Comparison of ENCODE assay signal across 8 cellular contexts in the genomic region with DNA sequence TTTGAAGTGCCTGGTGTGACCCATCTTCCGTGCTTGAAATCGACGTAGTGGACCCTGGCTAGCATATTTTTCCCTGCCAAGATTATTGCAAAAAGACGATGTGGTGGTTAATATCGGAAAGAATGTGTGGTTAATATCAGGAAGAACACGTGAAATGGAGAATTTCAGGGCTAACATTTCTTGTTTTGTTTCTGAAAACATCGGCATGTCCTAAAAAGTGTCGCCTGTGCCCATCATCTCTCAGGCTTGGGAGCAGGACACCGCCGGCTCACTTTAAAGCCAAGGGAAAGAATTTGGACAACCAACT. TPM values are rescaled to one million over a fixed set of nuclear protein-coding genes. Genes with fewer than 3 reads are reported as not detected.
DNase-seq lines count a peak whose midpoint lies in the region; ATAC-seq and TF ChIP-seq lines count a peak whose summit lies in the region.

No MANE protein-coding gene starts in this region.

- H3K27me3 ChIP-seq in HAP-1 (ENCODE audit: low read depth) = no peaks in the 10 kb centered on the region
- H3K27me3 ChIP-seq in spleen (replicated peaks in 1 of 7) = no peaks in the 10 kb centered on the region

- H3K27ac Mint-ChIP-seq in WTC11 (peak overlapping the region; percentile 95), glutamatergic neuron (ENCODE audit: unreplicated experiment) (peak overlapping the region; percentile 60)

- TF ChIP-seq POLR2A in spleen (IDR thresholded peaks at IDR 0.05) = no peak

- H3K4me1 Mint-ChIP-seq in WTC11 (peaks cover 33% of the 10 kb centered on the region), glutamatergic neuron (ENCODE audit: low read depth, unreplicated experiment) (peaks cover 4% of the 10 kb centered on the region)

- H3K4me1 ChIP-seq in HAP-1 (peaks cover 9% of the 10 kb centered on the region), spleen (peaks cover 6 to 42% (median 22%) of the 10 kb centered on the region in 6 donors)

- H3K27me3 Mint-ChIP-seq in WTC11 (ENCODE audit: low read depth) (peaks cover 10% of the 10 kb centered on the region), glutamatergic neuron (ENCODE audit: unreplicated experiment) (peaks cover 13% of the 10 kb centered on the region)

- TF ChIP-seq CTCF in WTC11 (IDR thresholded peaks at IDR 0.05) (no peak), glutamatergic neuron (IDR thresholded peaks at IDR 0.05; ENCODE audit: partially characterized antibody, unreplicated experiment) (no peak), spleen (IDR thresholded peaks at IDR 0.05 in 8 of 11, conservative IDR thresholded peaks at IDR 0.05 in 3 of 11) (no peak)

- in situ Hi-C loops in HAP-1 (cut with MboI; ENCODE audit: low sequenced_read_pairs) = no loop called here

- intact Hi-C loops in spleen (cut with DNase I; ENCODE audit: low total_unique reads) = no loop called here

- no peak for ATAC-seq in WTC11
- no peak for ATAC-seq in HG03354 (IDR thresholded peaks at IDR 0.05; ENCODE audit: poor library complexity, severe bottlenecking, unreplicated experiment)
- ATAC-seq in HG03378 (IDR thresholded peaks at IDR 0.05; ENCODE audit: unreplicated experiment) = no peak

- peak overlapping the region; percentile 84 for H3K4me3 ChIP-seq in HAP-1
- H3K4me3 ChIP-seq in spleen = peak overlapping the region in 7 of 8 donors; percentile 53 to 81 (median 60)

- H3K27ac ChIP-seq in spleen = peak overlapping the region; percentile 77 to 98 (median 96)

- CTCF ChIA-PET in WTC11 (lab: Charles Lee) = interaction anchor here (0.6 to 2.0 kb wide), 49 partner anchors 8 to 437 kb away, joined by 3 to 31 read pairs (median 4); a partner anchor contains a TSS

- 5 to 10% (median 8%) methylated on average over 10 of the region's 10 CpGs for WGBS in spleen, 5 donors

- POLR2A ChIA-PET in WTC11 (lab: Charles Lee) = interaction anchor here (0.5 to 1.4 kb wide), 13 partner anchors 12 to 451 kb away, joined by 3 to 11 read pairs (median 5); a partner anchor contains a TSS

- H3K36me3 ChIP-seq in HAP-1 (replicated peaks) (peaks cover 26% of the 10 kb centered on the region), spleen (peaks cover 0 to 12% (median 0%) of the 10 kb centered on the region in 6 donors)

- H3K9me3 ChIP-seq in HAP-1 (no peaks in the 10 kb centered on the region; the same call in 1 of the 2 replicates), spleen (no peaks in the 10 kb centered on the region)

- DNase-seq in HAP-1 (ENCODE audit: low spot score in 2 of 2) (no peak), WTC11 (ENCODE audit: low spot score) (no peak), glutamatergic neuron (no peak), spleen (no peak), dedifferentiated amniotic fluid mesenchymal stem cell (ENCODE audit: extremely low spot score) (no peak)
- no peak for DNase-seq in stimulated activated CD4-positive, alpha-beta T cell treated with anti-CD3 and anti-CD28 coated beads, Interleukin-2, amount 100 ng/mL, for 48 hours

- H3K4me3 Mint-ChIP-seq in WTC11 = peak overlapping the region; percentile 68
- H3K4me3 Mint-ChIP-seq in glutamatergic neuron (ENCODE audit: unreplicated experiment) = peak overlapping the region; percentile 82

- no peaks in the 10 kb centered on the region for H3K9me3 Mint-ChIP-seq in WTC11
- H3K9me3 Mint-ChIP-seq in glutamatergic neuron (ENCODE audit: unreplicated experiment) = peaks cover 11% of the 10 kb centered on the region

- H3K36me3 Mint-ChIP-seq in WTC11 = 0 out of 2 replicates have a peak, but pooled peaks cover 6% of the 10 kb centered on the region
- H3K36me3 Mint-ChIP-seq in glutamatergic neuron (ENCODE audit: unreplicated experiment) = no peaks in the 10 kb centered on the region

TF ChIP-seq in WTC11, 78 proteins besides CTCF, POLR2A, EP300 and RAD21:
- TF ChIP-seq, protein P1, sequence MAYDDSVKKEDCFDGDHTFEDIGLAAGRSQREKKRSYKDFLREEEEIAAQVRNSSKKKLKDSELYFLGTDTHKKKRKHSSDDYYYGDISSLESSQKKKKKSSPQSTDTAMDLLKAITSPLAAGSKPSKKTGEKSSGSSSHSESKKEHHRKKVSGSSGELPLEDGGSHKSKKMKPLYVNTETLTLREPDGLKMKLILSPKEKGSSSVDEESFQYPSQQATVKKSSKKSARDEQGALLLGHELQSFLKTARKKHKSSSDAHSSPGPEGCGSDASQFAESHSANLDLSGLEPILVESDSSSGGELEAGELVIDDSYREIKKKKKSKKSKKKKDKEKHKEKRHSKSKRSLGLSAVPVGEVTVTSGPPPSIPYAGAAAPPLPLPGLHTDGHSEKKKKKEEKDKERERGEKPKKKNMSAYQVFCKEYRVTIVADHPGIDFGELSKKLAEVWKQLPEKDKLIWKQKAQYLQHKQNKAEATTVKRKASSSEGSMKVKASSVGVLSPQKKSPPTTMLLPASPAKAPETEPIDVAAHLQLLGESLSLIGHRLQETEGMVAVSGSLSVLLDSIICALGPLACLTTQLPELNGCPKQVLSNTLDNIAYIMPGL (CRISPR knock-in tag; IDR thresholded peaks at IDR 0.05) = no peak
- TF ChIP-seq ZNF232 (CRISPR knock-in tag; IDR thresholded peaks at IDR 0.05) (no peak), RELA (CRISPR knock-in tag; IDR thresholded peaks at IDR 0.05; ENCODE audit: borderline replicate concordance) (no peak), ZNF121 (CRISPR knock-in tag; IDR thresholded peaks at IDR 0.05) (no peak), ZNF423 (CRISPR knock-in tag; IDR thresholded peaks at IDR 0.05) (no peak), RORB (CRISPR knock-in tag; IDR thresholded peaks at IDR 0.05) (no peak), FOXJ3 (CRISPR knock-in tag; IDR thresholded peaks at IDR 0.05; ENCODE audit: borderline replicate concordance) (no peak), TEAD1 (CRISPR knock-in tag; IDR thresholded peaks at IDR 0.05) (no peak), FOXK1 (CRISPR knock-in tag; IDR thresholded peaks at IDR 0.05) (no peak)
- TF ChIP-seq, protein P2, sequence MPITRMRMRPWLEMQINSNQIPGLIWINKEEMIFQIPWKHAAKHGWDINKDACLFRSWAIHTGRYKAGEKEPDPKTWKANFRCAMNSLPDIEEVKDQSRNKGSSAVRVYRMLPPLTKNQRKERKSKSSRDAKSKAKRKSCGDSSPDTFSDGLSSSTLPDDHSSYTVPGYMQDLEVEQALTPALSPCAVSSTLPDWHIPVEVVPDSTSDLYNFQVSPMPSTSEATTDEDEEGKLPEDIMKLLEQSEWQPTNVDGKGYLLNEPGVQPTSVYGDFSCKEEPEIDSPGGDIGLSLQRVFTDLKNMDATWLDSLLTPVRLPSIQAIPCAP (CRISPR knock-in tag; IDR thresholded peaks at IDR 0.05) = no peak
- TF ChIP-seq, protein P3, sequence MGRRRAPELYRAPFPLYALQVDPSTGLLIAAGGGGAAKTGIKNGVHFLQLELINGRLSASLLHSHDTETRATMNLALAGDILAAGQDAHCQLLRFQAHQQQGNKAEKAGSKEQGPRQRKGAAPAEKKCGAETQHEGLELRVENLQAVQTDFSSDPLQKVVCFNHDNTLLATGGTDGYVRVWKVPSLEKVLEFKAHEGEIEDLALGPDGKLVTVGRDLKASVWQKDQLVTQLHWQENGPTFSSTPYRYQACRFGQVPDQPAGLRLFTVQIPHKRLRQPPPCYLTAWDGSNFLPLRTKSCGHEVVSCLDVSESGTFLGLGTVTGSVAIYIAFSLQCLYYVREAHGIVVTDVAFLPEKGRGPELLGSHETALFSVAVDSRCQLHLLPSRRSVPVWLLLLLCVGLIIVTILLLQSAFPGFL (CRISPR knock-in tag; IDR thresholded peaks at IDR 0.05; ENCODE audit: borderline replicate concordance) = no peak
- TF ChIP-seq, protein P4, sequence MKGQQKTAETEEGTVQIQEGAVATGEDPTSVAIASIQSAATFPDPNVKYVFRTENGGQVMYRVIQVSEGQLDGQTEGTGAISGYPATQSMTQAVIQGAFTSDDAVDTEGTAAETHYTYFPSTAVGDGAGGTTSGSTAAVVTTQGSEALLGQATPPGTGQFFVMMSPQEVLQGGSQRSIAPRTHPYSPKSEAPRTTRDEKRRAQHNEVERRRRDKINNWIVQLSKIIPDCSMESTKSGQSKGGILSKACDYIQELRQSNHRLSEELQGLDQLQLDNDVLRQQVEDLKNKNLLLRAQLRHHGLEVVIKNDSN (CRISPR knock-in tag; IDR thresholded peaks at IDR 0.05) = no peak

RNA-seq across cellular contexts. Expression of a gene that starts 0.3 kb away (rescaled TPM):
- total RNA-seq in WTC11 (2021) = 114 to 130 TPM (median 120 TPM) in 3 replicates
- 89.5 TPM for total RNA-seq in glutamatergic neuron (ENCODE audit: unreplicated experiment)
- 10 to 100 TPM; 44.2 to 82.5 (median 54.9) TPM for total RNA-seq in spleen
- polyA plus RNA-seq in spleen = 10 to 100 TPM; 74.8 to 88.0 (median 87.6) TPM

RNA-seq across cellular contexts. Expression of a gene that starts 6.4 kb away (rescaled TPM):
- total RNA-seq in WTC11 (2021) (135 to 163 TPM (median 138 TPM) in 3 replicates), glutamatergic neuron (ENCODE audit: unreplicated experiment) (46.0 TPM), spleen (1 to 10 TPM in 2 of 7 donors, under 1 TPM in 3, not detected in 2; 0.60 to 1.4 (median 0.66) TPM)
- 1 to 10 TPM; 1.0 to 3.4 (median 2.0) TPM for polyA plus RNA-seq in spleen

RNA-seq across cellular contexts. Expression of a gene that starts 13.8 kb away (rescaled TPM):
- total RNA-seq in WTC11 (2021) (40.9 to 42.3 TPM (median 41.6 TPM) in 3 replicates), glutamatergic neuron (ENCODE audit: unreplicated experiment) (50.8 TPM), spleen (10 to 100 TPM; 21.4 to 36.3 (median 26.0) TPM)
- 10 to 100 TPM; 24.5 to 42.3 (median 41.5) TPM for polyA plus RNA-seq in spleen

RNA-seq across cellular contexts. Expression of a gene that starts 13.9 kb away (rescaled TPM):
- total RNA-seq in WTC11 (2021) = 166 to 181 TPM (median 167 TPM) in 3 replicates
- total RNA-seq in glutamatergic neuron (ENCODE audit: unreplicated experiment) = 115 TPM
- total RNA-seq in spleen = 10 to 100 TPM; 61.5 to 77.2 (median 66.5) TPM
- 100 to 1,000 TPM in 1 of 3 donors, 10 to 100 TPM in 2; 69.5 to 109 (median 95.4) TPM for polyA plus RNA-seq in spleen

RNA-seq across cellular contexts. Expression of a gene that starts 14.7 kb away (rescaled TPM):
- total RNA-seq in WTC11 (2021) (30.5 to 38.1 TPM (median 32.5 TPM) in 3 replicates), glutamatergic neuron (ENCODE audit: unreplicated experiment) (29.6 TPM), spleen (10 to 100 TPM in 6 of 7 donors, 1 to 10 TPM in 1; 7.5 to 13.7 (median 11.5) TPM)
- 10 to 100 TPM; 13.6 to 23.4 (median 20.0) TPM for polyA plus RNA-seq in spleen

Comparison
In these comparisons a context has a peak if more than half of its experiments do, and no peak if none do; other contexts are left out.
1. RNA of a gene that starts 6.4 kb away (total RNA-seq): 135 to 163 TPM in WTC11 and 46.0 TPM in glutamatergic neuron (single experiment); 0.60 to 1.4 TPM in spleen; every median in the first group is over 10 times any median in the second.